ENCODE assay signal across 14 cellular contexts in genomic region chr6:121670511-121670910, GRCh38.
"Had no signal": no experiment of that assay in that cellular context is flagged by ENCODE, and none has a peak within 500 bp of the region (broad histone marks: within the 10 kb centered on the region; RNA-seq: fewer than 3 reads in every experiment).

No MANE protein-coding gene starts in this region.

- H3K27ac ChIP-seq: neutrophil had no signal

- ATAC-seq: activated CD8-positive, alpha-beta T cell treated with anti-CD3 and anti-CD28 coated beads for 36 hours; activated T-cell treated with anti-CD3 and anti-CD28 coated beads, Interleukin-2, amount 50 U/mL, for 4 hours; natural killer cell; T-helper 17 cell; WTC11 had no signal

- H3K9me3 ChIP-seq: neutrophil had no signal

- H3K36me3 ChIP-seq: neutrophil had no signal

- H3K27me3 ChIP-seq: neutrophil had no signal

- DNase-seq: activated CD4-positive, alpha-beta T cell treated with anti-CD3 and anti-CD28 coated beads for 4 hours; activated CD8-positive, alpha-beta T cell treated with anti-CD3 and anti-CD28 coated beads for 36 hours; activated effector memory CD4-positive, alpha-beta T cell treated with anti-CD3 and anti-CD28 coated beads, Interleukin-2, amount 50 U/mL, for 16 hours; activated T-cell treated with anti-CD3 and anti-CD28 coated beads, Interleukin-2, amount 50 U/mL, for 4 hours; cortex of kidney; effector CD4-positive, alpha-beta T cell; glutamatergic neuron; kidney glomerular epithelial cell; mesenchymal stem cell; natural killer cell; T-helper 17 cell; trophoblast cell had no signal
